12 cellular contexts compared by ENCODE assay signal in genomic region chr10:49359349-49360231, GRCh38. TPM values are rescaled to one million over a fixed set of nuclear protein-coding genes. Genes with fewer than 3 reads are reported as not detected.
DNase-seq lines count a peak whose midpoint lies in the region; ATAC-seq, FAIRE-seq and TF ChIP-seq lines count a peak whose summit lies in the region.
"Had no signal": no experiment of that assay in that cellular context is flagged by ENCODE, and none has a peak within 500 bp of the region (broad histone marks: within the 10 kb centered on the region; RNA-seq: fewer than 3 reads in every experiment).

No MANE protein-coding gene starts in this region.

- intact Hi-C loops in endothelial cell of umbilical vein (cut with micrococcal nuclease): no loop called here
- intact Hi-C loops in thyroid gland (cut with DNase I): no loop called here

- no peaks in the 10 kb centered on the region for H3K9me3 Mint-ChIP-seq in neural crest cell
- H3K9me3 Mint-ChIP-seq in stimulated activated naive B cell treated with anti-CD40 and anti-IgM and Interleukin-4, amounts not matched to agents 10 μg/mL and 1 μg/mL and 100 μg/mL, for 72 hours: peaks cover 7% of the 10 kb centered on the region in 2 donors
- H3K9me3 Mint-ChIP-seq: stimulated activated effector memory CD8-positive, alpha-beta T cell treated with anti-CD3 and anti-CD28 coated beads, Interleukin-12 subunit alpha, Interleukin-12 subunit beta, amount 100 ng/mL, for 72 hours had no signal

- H3K27ac ChIP-seq in endothelial cell of umbilical vein (ENCODE audit: insufficient read depth, low read depth, low read length): no peak overlapping the region
- H3K27ac ChIP-seq in thyroid gland: no peak overlapping the region

- no peaks in the 10 kb centered on the region for H4K20me1 ChIP-seq in endothelial cell of umbilical vein (replicated peaks; ENCODE audit: control insufficient read depth, extremely low read depth, insufficient read depth, low read length)

- H3K9ac ChIP-seq in endothelial cell of umbilical vein (replicated peaks; ENCODE audit: extremely low read depth, insufficient read depth, low read length): no peak overlapping the region

- DNase-seq in ELF-1 (ENCODE audit: low read depth, low spot score) (peak; percentile 92), NCI-H446 treated with DMSO at 0.1 percent for 48 hours (lab: John Stamatoyannopoulos, UW) (peak; percentile 21), endothelial cell of umbilical vein (ENCODE audit: low read depth, low spot score) (peak; percentile 7), neural crest cell (ENCODE audit: low read depth, low spot score) (no peak), thyroid gland (no peak), NOMO-1 treated with dmso at 0.1 percent for 144 hours (lab: John Stamatoyannopoulos, UW; ENCODE audit: unreplicated experiment) (no peak), foreskin melanocyte (no peak)
- no peak for DNase-seq in stimulated activated naive B cell treated with anti-CD40 and anti-IgM and Interleukin-4, amounts not matched to agents 10 μg/mL and 1 μg/mL and 100 μg/mL, for 72 hours
- DNase-seq: cortex of kidney, GF-D8, SIG-M5 had no signal

- H3K4me3 ChIP-seq in endothelial cell of umbilical vein (replicated peaks in 1 of 3; ENCODE audit: insufficient read depth in 1 of 3, low read depth in 1 of 3, low read length in 3 of 3) (no peak overlapping the region), thyroid gland (replicated peaks in 1 of 3) (no peak overlapping the region)

- POLR2A ChIA-PET in endothelial cell of umbilical vein (lab: Charles Lee): no interaction called here

- H3K9me3 ChIP-seq in endothelial cell of umbilical vein (replicated peaks; ENCODE audit: control insufficient read depth, insufficient read depth, low read length) (no peaks in the 10 kb centered on the region), thyroid gland (no peaks in the 10 kb centered on the region)

- WGBS in thyroid gland, 2 donors: 42 to 49% methylated on average over 8 to 12 of the region's 13 CpGs

- peaks cover 6% of the 10 kb centered on the region for H3K4me1 Mint-ChIP-seq in neural crest cell
- H3K4me1 Mint-ChIP-seq in stimulated activated naive B cell treated with anti-CD40 and anti-IgM and Interleukin-4, amounts not matched to agents 10 μg/mL and 1 μg/mL and 100 μg/mL, for 72 hours: peaks cover 19 to 23% of the 10 kb centered on the region in 2 donors

- H2AFZ ChIP-seq in endothelial cell of umbilical vein (ENCODE audit: low read depth, low read length): no peak overlapping the region

- TF ChIP-seq CTCF in endothelial cell of umbilical vein (IDR thresholded peaks at IDR 0.05; ENCODE audit: extremely low read depth in 1 of 2, insufficient read depth in 1 of 2, low read depth in 1 of 2, low read length in 2 of 2): no peak
- TF ChIP-seq CTCF in neural crest cell (conservative IDR thresholded peaks at IDR 0.05): no peak
- TF ChIP-seq CTCF in thyroid gland (IDR thresholded peaks at IDR 0.05): no peak

- dilution Hi-C loops in endothelial cell of umbilical vein (cut with MboI; ENCODE audit: extremely low pct_ligation_motif_present, low sequenced_read_pairs): no loop called here

- H3K36me3 Mint-ChIP-seq in neural crest cell (ENCODE audit: low read depth): no peaks in the 10 kb centered on the region
- H3K36me3 Mint-ChIP-seq in stimulated activated naive B cell treated with anti-CD40 and anti-IgM and Interleukin-4, amounts not matched to agents 10 μg/mL and 1 μg/mL and 100 μg/mL, for 72 hours: peaks cover 0 to 2% of the 10 kb centered on the region in 2 donors
- H3K36me3 Mint-ChIP-seq: stimulated activated effector memory CD8-positive, alpha-beta T cell treated with anti-CD3 and anti-CD28 coated beads, Interleukin-12 subunit alpha, Interleukin-12 subunit beta, amount 100 ng/mL, for 72 hours had no signal

- H3K4me2 ChIP-seq in endothelial cell of umbilical vein (ENCODE audit: insufficient read depth, low read length): no peak overlapping the region

- CTCF ChIA-PET in endothelial cell of umbilical vein (lab: Charles Lee): interaction anchor here (1.5 kb wide), 1 partner anchor 13 kb away, joined by 3 read pairs; no protein-coding TSS in a partner anchor

- H3K4me3 Mint-ChIP-seq in neural crest cell: no peak overlapping the region
- H3K4me3 Mint-ChIP-seq in stimulated activated naive B cell treated with anti-CD40 and anti-IgM and Interleukin-4, amounts not matched to agents 10 μg/mL and 1 μg/mL and 100 μg/mL, for 72 hours: no peak overlapping the region
- H3K4me3 Mint-ChIP-seq: stimulated activated effector memory CD8-positive, alpha-beta T cell treated with anti-CD3 and anti-CD28 coated beads, Interleukin-12 subunit alpha, Interleukin-12 subunit beta, amount 100 ng/mL, for 72 hours had no signal

- H3K27ac Mint-ChIP-seq in neural crest cell (ENCODE audit: unreplicated experiment): peak overlapping the region; percentile 40
- no peak overlapping the region for H3K27ac Mint-ChIP-seq in stimulated activated naive B cell treated with anti-CD40 and anti-IgM and Interleukin-4, amounts not matched to agents 10 μg/mL and 1 μg/mL and 100 μg/mL, for 72 hours
- H3K27ac Mint-ChIP-seq: stimulated activated effector memory CD8-positive, alpha-beta T cell treated with anti-CD3 and anti-CD28 coated beads, Interleukin-12 subunit alpha, Interleukin-12 subunit beta, amount 100 ng/mL, for 72 hours had no signal

- BruUV-seq in endothelial cell of umbilical vein (replicated peaks; lab: Mats Ljungman, UMichigan): no TSS peak

- H3K79me2 ChIP-seq in endothelial cell of umbilical vein (ENCODE audit: control insufficient read depth, insufficient read depth, low read length): no peaks in the 10 kb centered on the region

- no peaks in the 10 kb centered on the region for H3K27me3 Mint-ChIP-seq in neural crest cell (ENCODE audit: low read depth)
- H3K27me3 Mint-ChIP-seq in stimulated activated naive B cell treated with anti-CD40 and anti-IgM and Interleukin-4, amounts not matched to agents 10 μg/mL and 1 μg/mL and 100 μg/mL, for 72 hours: peaks cover 4 to 14% of the 10 kb centered on the region in 2 donors

- H3K36me3 ChIP-seq in endothelial cell of umbilical vein (ENCODE audit: control insufficient read depth in 2 of 2, extremely low read depth in 1 of 2, insufficient read depth in 2 of 2, low read length in 2 of 2) (no peaks in the 10 kb centered on the region), thyroid gland (no peaks in the 10 kb centered on the region)

- H3K4me1 ChIP-seq in endothelial cell of umbilical vein (ENCODE audit: control insufficient read depth, extremely low read depth, insufficient read depth, low read length): no peaks in the 10 kb centered on the region
- no peaks in the 10 kb centered on the region for H3K4me1 ChIP-seq in thyroid gland

- no peak for TF ChIP-seq POLR2A in endothelial cell of umbilical vein (IDR thresholded peaks at IDR 0.05; ENCODE audit: low read depth, low read length)
- no peak for TF ChIP-seq POLR2A in thyroid gland (IDR thresholded peaks at IDR 0.05)

- no peak for ATAC-seq in stimulated activated naive B cell treated with anti-CD40 and anti-IgM and Interleukin-4, amounts not matched to agents 10 μg/mL and 1 μg/mL and 100 μg/mL, for 72 hours (replicated peaks)
- ATAC-seq: stimulated activated effector memory CD8-positive, alpha-beta T cell treated with anti-CD3 and anti-CD28 coated beads, Interleukin-12 subunit alpha, Interleukin-12 subunit beta, amount 100 ng/mL, for 72 hours had no signal

- H3K27me3 ChIP-seq in endothelial cell of umbilical vein (ENCODE audit: control insufficient read depth in 2 of 2, insufficient read depth in 2 of 2, low read length in 2 of 2) (peaks cover 0 to 1% of the 10 kb centered on the region in 2 experiments), thyroid gland (no peaks in the 10 kb centered on the region)

- no peaks in the 10 kb centered on the region for H3K9me1 ChIP-seq in endothelial cell of umbilical vein (replicated peaks; ENCODE audit: control insufficient read depth, extremely low read depth, insufficient read depth, low read length)

- no peak for FAIRE-seq in endothelial cell of umbilical vein (lab: Jason Lieb, UNC)

TF ChIP-seq in endothelial cell of umbilical vein, 7 proteins besides CTCF, POLR2A, EP300 and RAD21:
- TF ChIP-seq EZH2 (IDR thresholded peaks at IDR 0.05; ENCODE audit: borderline replicate concordance, low read depth, low read length, severe bottlenecking) (no peak), MYC (IDR thresholded peaks at IDR 0.05; ENCODE audit: low read depth, low read length) (no peak), JUN (IDR thresholded peaks at IDR 0.05; ENCODE audit: borderline replicate concordance, insufficient read depth, insufficient read length, low read depth) (no peak), MAX (IDR thresholded peaks at IDR 0.05; ENCODE audit: insufficient read depth, insufficient read length) (no peak), FOS (IDR thresholded peaks at IDR 0.05; ENCODE audit: borderline replicate concordance, insufficient read depth, low read length) (no peak), GATA2 (IDR thresholded peaks at IDR 0.05; ENCODE audit: insufficient read depth, insufficient read length, low read depth, low read length) (no peak), POLR2AphosphoS5 (IDR thresholded peaks at IDR 0.05; ENCODE audit: insufficient read depth, low read depth, low read length) (no peak)
TF ChIP-seq in endothelial cell of umbilical vein: peak in this region for 0.

RNA-seq across cellular contexts. Expression of gene DRGX, which starts 36.3 kb away (rescaled TPM):
- total RNA-seq in endothelial cell of umbilical vein (not detected in 2 replicates), neural crest cell (0.18 and 0.19 TPM in 2 replicates), thyroid gland (not detected)
- not detected in 2 replicates for polyA plus RNA-seq in endothelial cell of umbilical vein
- not detected in 2 replicates for polyA plus RNA-seq in endothelial cell of umbilical vein (2011; cell fraction: cytosol; rRNA removed)
- not detected in 2 replicates for polyA plus RNA-seq in endothelial cell of umbilical vein (2011; cell fraction: nucleus; rRNA removed)
- not detected in 2 replicates for polyA plus RNA-seq in endothelial cell of umbilical vein (2012)
- polyA minus RNA-seq in endothelial cell of umbilical vein: not detected in 2 replicates
- not detected for polyA minus RNA-seq in endothelial cell of umbilical vein (2011; cell fraction: cytosol; rRNA and poly(A)+ RNA removed)
- polyA minus RNA-seq in endothelial cell of umbilical vein (2011; cell fraction: nucleus; rRNA and poly(A)+ RNA removed): not detected in 2 replicates

Comparison
In these comparisons a context has a peak if more than half of its experiments do, and no peak if none do; other contexts are left out.
1. DNase-seq: peak in ELF-1 (single experiment), NCI-H446 treated with DMSO at 0.1 percent for 48 hours (single experiment) and endothelial cell of umbilical vein (single experiment); none in neural crest cell (single experiment), stimulated activated naive B cell treated with anti-CD40 and anti-IgM and Interleukin-4, amounts not matched to agents 10 μg/mL and 1 μg/mL and 100 μg/mL, for 72 hours (single experiment), thyroid gland (0 of 2), NOMO-1 treated with dmso at 0.1 percent for 144 hours (single experiment) and foreskin melanocyte (single experiment).